Comparison of ENCODE assay signal across 21 cellular contexts in the genomic region with DNA sequence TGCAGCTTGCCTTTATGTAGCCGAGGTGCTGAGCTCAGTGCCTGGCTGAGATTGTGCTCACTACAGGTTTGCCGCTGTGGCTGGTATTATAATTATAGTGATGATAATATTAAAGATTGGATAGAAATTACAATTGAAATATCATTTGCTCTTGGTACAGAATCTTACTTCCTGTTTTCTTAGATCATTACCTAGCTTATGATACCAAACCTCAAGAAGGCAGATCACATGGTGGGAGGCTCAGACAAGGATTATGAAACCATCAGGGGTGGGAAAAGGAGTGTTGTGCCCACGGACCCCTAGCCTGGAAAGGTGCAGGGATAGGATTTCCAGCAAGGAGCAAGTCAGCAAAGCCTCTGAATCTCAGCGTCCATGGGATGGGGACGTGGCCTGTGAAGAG.
DNase-seq lines count a peak whose midpoint lies in the region; ATAC-seq and TF ChIP-seq lines count a peak whose summit lies in the region.
"Had no signal": no experiment of that assay in that cellular context is flagged by ENCODE, and none has a peak within 500 bp of the region (broad histone marks: within the 10 kb centered on the region; RNA-seq: fewer than 3 reads in every experiment).

No MANE protein-coding gene starts in this region.

- peak overlapping the region; percentile 9 for H3K27ac Mint-ChIP-seq in activated CD4-positive, alpha-beta T cell treated with anti-CD3 and anti-CD28 coated beads for 36 hours
- H3K27ac Mint-ChIP-seq in activated T-helper 1 cell treated with anti-CD3 and anti-CD28 coated beads, Interleukin-12 subunit alpha, Interleukin-12 subunit beta, Interleukin-2, Interleukin-4 antibody, amounts not matched to agents 30 ng/mL and 10 ng/mL and 1 ng/mL, durations not matched to agents 14 hours and 24 hours and 36 hours, result peak overlapping the region; percentile 22
- peak overlapping the region; percentile 9 to 27 for H3K27ac Mint-ChIP-seq in natural killer cell
- H3K27ac Mint-ChIP-seq: HFFc6, IgD-negative memory B cell had no signal

- no peak overlapping the region for H3K4me3 Mint-ChIP-seq in activated CD4-positive, alpha-beta T cell treated with anti-CD3 and anti-CD28 coated beads for 36 hours
- no peak overlapping the region for H3K4me3 Mint-ChIP-seq in activated T-helper 1 cell treated with anti-CD3 and anti-CD28 coated beads, Interleukin-12 subunit alpha, Interleukin-12 subunit beta, Interleukin-2, Interleukin-4 antibody, amounts not matched to agents 30 ng/mL and 10 ng/mL and 1 ng/mL, durations not matched to agents 14 hours and 24 hours and 36 hours
- H3K4me3 Mint-ChIP-seq in natural killer cell, result no peak overlapping the region
- H3K4me3 Mint-ChIP-seq: effector memory CD8-positive, alpha-beta T cell; HFFc6; IgD-negative memory B cell had no signal

- DNase-seq in activated CD4-positive, alpha-beta T cell treated with anti-CD3 and anti-CD28 coated beads for 36 hours, result no peak
- no peak for DNase-seq in activated CD4-positive, alpha-beta T cell treated with anti-CD3 and anti-CD28 coated beads for 1 hour
- DNase-seq in activated T-helper 1 cell treated with anti-CD3 and anti-CD28 coated beads, Interleukin-12 subunit alpha, Interleukin-12 subunit beta, Interleukin-2, Interleukin-4 antibody, amounts not matched to agents 30 ng/mL and 10 ng/mL and 1 ng/mL, durations not matched to agents 14 hours and 24 hours and 36 hours (ENCODE audit: low spot score), result no peak
- DNase-seq in natural killer cell (no peak), NCI-H2029 (lab: John Stamatoyannopoulos, UW) (no peak), foreskin keratinocyte (no peak)
- DNase-seq: activated CD4-positive, CD25-positive, alpha-beta regulatory T cell; activated gamma-delta T cell; effector memory CD8-positive, alpha-beta T cell; HFFc6; mesenchymal stem cell; NCI-H187; PC-3; SHP77 treated with DMSO at 0.1 percent for 48 hours; testis had no signal

- no peaks in the 10 kb centered on the region for H3K27me3 ChIP-seq in foreskin keratinocyte
- H3K27me3 ChIP-seq: ascending aorta; BLaER1 treated with 17β-estradiol and CSF1 and Interleukin-3, amounts not matched to agents 10 nM and 100 nM; testis had no signal

- peaks cover 41% of the 10 kb centered on the region for H3K4me1 ChIP-seq in foreskin keratinocyte
- H3K4me1 ChIP-seq: BLaER1 treated with 17β-estradiol and CSF1 and Interleukin-3, amounts not matched to agents 10 nM and 100 nM; parathyroid adenoma; testis had no signal

- H3K36me3 Mint-ChIP-seq in activated CD4-positive, alpha-beta T cell treated with anti-CD3 and anti-CD28 coated beads for 36 hours (ENCODE audit: low read depth), result peaks cover 54% of the 10 kb centered on the region
- peaks cover 60% of the 10 kb centered on the region for H3K36me3 Mint-ChIP-seq in activated T-helper 1 cell treated with anti-CD3 and anti-CD28 coated beads, Interleukin-12 subunit alpha, Interleukin-12 subunit beta, Interleukin-2, Interleukin-4 antibody, amounts not matched to agents 30 ng/mL and 10 ng/mL and 1 ng/mL, durations not matched to agents 14 hours and 24 hours and 36 hours (ENCODE audit: low read depth)
- peaks cover 27% of the 10 kb centered on the region for H3K36me3 Mint-ChIP-seq in natural killer cell

- intact Hi-C loops in activated CD4-positive, alpha-beta T cell treated with anti-CD3 and anti-CD28 coated beads for 36 hours (cut with DNase I, micrococcal nuclease), result no loop called here
- intact Hi-C loops in activated T-helper 1 cell treated with anti-CD3 and anti-CD28 coated beads, Interleukin-12 subunit alpha, Interleukin-12 subunit beta, Interleukin-2, Interleukin-4 antibody, amounts not matched to agents 30 ng/mL and 10 ng/mL and 1 ng/mL, durations not matched to agents 14 hours and 24 hours and 36 hours (cut with micrococcal nuclease), result no loop called here
- intact Hi-C loops in natural killer cell (cut with micrococcal nuclease), result no loop called here

- H3K27me3 Mint-ChIP-seq in activated CD4-positive, alpha-beta T cell treated with anti-CD3 and anti-CD28 coated beads for 36 hours, result no peaks in the 10 kb centered on the region
- no peaks in the 10 kb centered on the region for H3K27me3 Mint-ChIP-seq in activated T-helper 1 cell treated with anti-CD3 and anti-CD28 coated beads, Interleukin-12 subunit alpha, Interleukin-12 subunit beta, Interleukin-2, Interleukin-4 antibody, amounts not matched to agents 30 ng/mL and 10 ng/mL and 1 ng/mL, durations not matched to agents 14 hours and 24 hours and 36 hours (ENCODE audit: insufficient read depth)
- H3K27me3 Mint-ChIP-seq in natural killer cell (ENCODE audit: low read depth in 2 of 2), result no peaks in the 10 kb centered on the region
- H3K27me3 Mint-ChIP-seq: effector memory CD8-positive, alpha-beta T cell; IgD-negative memory B cell had no signal

- CTCF ChIA-PET in activated CD4-positive, alpha-beta T cell treated with anti-CD3 and anti-CD28 coated beads for 36 hours (lab: Charles Lee), result interaction anchor here (0.7 to 2.1 kb wide), 4 partner anchors 15 to 416 kb away, joined by 3 to 5 read pairs (median 4); no protein-coding TSS in a partner anchor

- H3K9me3 Mint-ChIP-seq in activated CD4-positive, alpha-beta T cell treated with anti-CD3 and anti-CD28 coated beads for 36 hours (ENCODE audit: low read depth), result no peaks in the 10 kb centered on the region
- no peaks in the 10 kb centered on the region for H3K9me3 Mint-ChIP-seq in activated T-helper 1 cell treated with anti-CD3 and anti-CD28 coated beads, Interleukin-12 subunit alpha, Interleukin-12 subunit beta, Interleukin-2, Interleukin-4 antibody, amounts not matched to agents 30 ng/mL and 10 ng/mL and 1 ng/mL, durations not matched to agents 14 hours and 24 hours and 36 hours
- H3K9me3 Mint-ChIP-seq in natural killer cell, result no peaks in the 10 kb centered on the region
- H3K9me3 Mint-ChIP-seq: effector memory CD8-positive, alpha-beta T cell; HFFc6; IgD-negative memory B cell had no signal

- no peak overlapping the region for H3K27ac ChIP-seq in foreskin keratinocyte
- H3K27ac ChIP-seq: ascending aorta; BLaER1 treated with 17β-estradiol and CSF1 and Interleukin-3, amounts not matched to agents 10 nM and 100 nM; parathyroid adenoma; testis had no signal

- peaks cover 8% of the 10 kb centered on the region for H3K4me1 Mint-ChIP-seq in activated CD4-positive, alpha-beta T cell treated with anti-CD3 and anti-CD28 coated beads for 36 hours
- peaks cover 45% of the 10 kb centered on the region for H3K4me1 Mint-ChIP-seq in activated T-helper 1 cell treated with anti-CD3 and anti-CD28 coated beads, Interleukin-12 subunit alpha, Interleukin-12 subunit beta, Interleukin-2, Interleukin-4 antibody, amounts not matched to agents 30 ng/mL and 10 ng/mL and 1 ng/mL, durations not matched to agents 14 hours and 24 hours and 36 hours (ENCODE audit: low read depth)
- peaks cover 38 to 40% of the 10 kb centered on the region in 2 donors for H3K4me1 Mint-ChIP-seq in natural killer cell

- TF ChIP-seq CTCF in natural killer cell (IDR thresholded peaks at IDR 0.05) (no peak), foreskin keratinocyte (conservative IDR thresholded peaks at IDR 0.05) (no peak)

- POLR2A ChIA-PET in activated CD4-positive, alpha-beta T cell treated with anti-CD3 and anti-CD28 coated beads for 36 hours (lab: Charles Lee), result no interaction called here

- no peak for ATAC-seq in activated CD4-positive, alpha-beta T cell treated with anti-CD3 and anti-CD28 coated beads for 36 hours
- peak; percentile 46 for ATAC-seq in HG03342 (IDR thresholded peaks at IDR 0.05; ENCODE audit: unreplicated experiment)
- no peak for ATAC-seq in natural killer cell
- ATAC-seq in foreskin keratinocyte, result no peak
- ATAC-seq in GM21528 (IDR thresholded peaks at IDR 0.05; ENCODE audit: low FRiP score, unreplicated experiment), result no peak
- ATAC-seq: effector memory CD8-positive, alpha-beta T cell; PC-3 had no signal
